8 cellular contexts compared by ENCODE assay signal in genomic region chr12:12779529-12779928, GRCh38. TPM values are rescaled to one million over a fixed set of nuclear protein-coding genes. Genes with fewer than 3 reads are reported as not detected.
DNase-seq lines count a peak whose midpoint lies in the region; ATAC-seq and TF ChIP-seq lines count a peak whose summit lies in the region.

No MANE protein-coding gene starts in this region.

- no peak overlapping the region for H3K4me3 ChIP-seq in gastrocnemius medialis

- no peak overlapping the region for H3K27ac ChIP-seq in gastrocnemius medialis

- ATAC-seq in gastrocnemius medialis (peak; percentile 39 to 57), GM18517 (IDR thresholded peaks at IDR 0.05; ENCODE audit: unreplicated experiment) (no peak)

- no peaks in the 10 kb centered on the region for H3K9me3 ChIP-seq in gastrocnemius medialis

- DNase-seq in NCI-H1436 (lab: John Stamatoyannopoulos, UW) (peak; percentile 34), NCI-H1436 treated with DMSO at 0.1 percent for 48 hours (lab: John Stamatoyannopoulos, UW) (no peak), NCI-H510A (lab: John Stamatoyannopoulos, UW) (peak; percentile 38), erythroblast (lab: John Stamatoyannopoulos, UW) (peak; percentile 13 to 40), gastrocnemius medialis (no peak), 8988T (no peak), NCI-H128 (lab: John Stamatoyannopoulos, UW; ENCODE audit: unreplicated experiment) (no peak)

- intact Hi-C loops in gastrocnemius medialis (cut with DNase I; ENCODE audit: low total_unique reads): no loop called here

- no peak for TF ChIP-seq CTCF in gastrocnemius medialis (IDR thresholded peaks at IDR 0.05 in 4 of 5, conservative IDR thresholded peaks at IDR 0.05 in 1 of 5)

- TF ChIP-seq POLR2A in erythroblast (IDR thresholded peaks at IDR 0.05; ENCODE audit: low read length) (no peak), gastrocnemius medialis (IDR thresholded peaks at IDR 0.05) (no peak)

- H3K36me3 ChIP-seq in gastrocnemius medialis: no peaks in the 10 kb centered on the region

- in situ Hi-C loops in gastrocnemius medialis (cut with MboI; ENCODE audit: low sequenced_read_pairs in 4 of 4): loop anchor here in 1 of 4 donors (25.0 kb wide), 1 partner anchor 208 kb away; no protein-coding TSS in a partner anchor

- no peaks in the 10 kb centered on the region for H3K27me3 ChIP-seq in gastrocnemius medialis

- peaks cover 0 to 13% of the 10 kb centered on the region in 2 donors for H3K4me1 ChIP-seq in gastrocnemius medialis

RNA-seq across cellular contexts. Expression of gene APOLD1, which starts 5.9 kb away (rescaled TPM):
- 10 to 100 TPM; 25.8 to 73.7 (median 67.7) TPM for total RNA-seq in gastrocnemius medialis

RNA-seq across cellular contexts. Expression of gene DDX47, which starts 33.6 kb away (rescaled TPM):
- 10 to 100 TPM; 37.1 to 75.4 (median 58.3) TPM for total RNA-seq in gastrocnemius medialis

Comparison
In these comparisons a context has a peak if more than half of its experiments do, and no peak if none do; other contexts are left out.
1. DNase-seq: peak in NCI-H1436 (single experiment), NCI-H510A (single experiment) and erythroblast (2 of 2); none in NCI-H1436 treated with DMSO at 0.1 percent for 48 hours (single experiment), gastrocnemius medialis (0 of 2), 8988T (single experiment) and NCI-H128 (single experiment).